In the genomic region with DNA sequence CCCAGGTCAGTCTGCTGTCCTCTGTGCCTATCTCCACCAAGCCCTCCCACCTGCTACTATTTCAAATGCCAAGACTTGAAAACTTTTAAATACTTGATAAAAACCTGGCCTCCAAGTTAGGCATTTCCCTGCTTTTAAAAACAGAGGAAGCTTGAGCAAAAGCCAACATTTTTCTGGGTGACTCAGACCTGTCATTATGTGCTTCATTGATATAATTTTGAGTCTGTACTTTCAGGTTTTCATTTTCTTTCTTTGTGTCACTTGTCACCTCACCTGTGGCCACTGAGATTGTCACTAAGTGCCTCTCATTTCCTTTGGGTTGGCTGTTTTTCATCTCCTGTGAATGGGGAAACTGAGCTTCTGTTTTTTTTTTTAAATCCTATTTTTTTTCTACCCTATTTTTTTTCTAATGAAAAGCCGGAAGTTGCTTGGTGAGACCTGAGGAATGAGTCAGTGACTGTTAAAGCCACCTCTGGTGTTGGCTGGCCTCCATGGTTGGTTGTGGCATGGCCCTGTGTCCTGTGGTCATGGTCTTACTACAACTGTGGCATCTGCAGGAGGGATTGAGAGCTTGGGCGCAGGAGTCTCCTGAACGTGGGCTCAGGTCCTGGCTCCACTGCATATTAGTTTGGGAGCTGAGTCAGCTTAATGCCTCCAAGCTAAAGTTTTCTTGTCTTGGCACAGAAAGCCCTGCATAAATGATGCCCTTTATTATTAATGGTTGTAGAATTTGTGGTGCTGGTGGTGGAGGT, we compare ENCODE assay signal across 8 cellular contexts. TPM values are rescaled to one million over a fixed set of nuclear protein-coding genes. Genes with fewer than 3 reads are reported as not detected.
DNase-seq lines count a peak whose midpoint lies in the region; ATAC-seq and TF ChIP-seq lines count a peak whose summit lies in the region.

No MANE protein-coding gene starts in this region.

- intact Hi-C loops in heart right ventricle (cut with DNase I) (loop anchor here in 3 of 10 donors (5.0 kb wide), 3 partner anchors 35 to 55 kb away; a partner anchor contains a TSS), Right ventricle myocardium inferior (cut with DNase I) (loop anchor here (5.0 kb wide), 1 partner anchor 55 kb away; a partner anchor contains a TSS), esophagus squamous epithelium (cut with DNase I) (no loop called here), stomach (cut with DNase I; ENCODE audit: low total_unique reads) (no loop called here)

- no peak for TF ChIP-seq EP300 in stomach (IDR thresholded peaks at IDR 0.05)

- ATAC-seq in heart right ventricle = peak in 4 of 8 donors; percentile 7 to 29 (median 16)
- ATAC-seq in Right ventricle myocardium inferior = no peak
- peak; percentile 42 for ATAC-seq in SK-N-SH treated with all-trans-retinoic acid at 6 μM for 48 hours
- no peak for ATAC-seq in HG02759 (IDR thresholded peaks at IDR 0.05; ENCODE audit: unreplicated experiment)

- no peak overlapping the region for H3K4me3 ChIP-seq in heart right ventricle
- H3K4me3 ChIP-seq in esophagus squamous epithelium = no peak overlapping the region
- H3K4me3 ChIP-seq in stomach = no peak overlapping the region

- peak overlapping the region in 7 of 10 donors; percentile 18 to 76 (median 68) for H3K27ac ChIP-seq in heart right ventricle
- peak overlapping the region; percentile 30 to 77 (median 49) for H3K27ac ChIP-seq in esophagus squamous epithelium
- peak overlapping the region; percentile 69 to 82 (median 79) for H3K27ac ChIP-seq in stomach

- no peak for TF ChIP-seq CTCF in heart right ventricle (IDR thresholded peaks at IDR 0.05)
- no peak for TF ChIP-seq CTCF in esophagus squamous epithelium (IDR thresholded peaks at IDR 0.05)
- TF ChIP-seq CTCF in stomach (IDR thresholded peaks at IDR 0.05) = no peak

- 71 to 77% methylated on average over 3 of the region's 3 CpGs for WGBS in heart right ventricle, 2 donors
- WGBS in esophagus squamous epithelium, 2 donors = 16 to 31% methylated on average over 3 of the region's 3 CpGs
- 41 to 60% (median 43%) methylated on average over 3 of the region's 3 CpGs for WGBS in stomach, 5 donors

- H3K9me3 ChIP-seq in heart right ventricle (no peaks in the 10 kb centered on the region), esophagus squamous epithelium (no peaks in the 10 kb centered on the region), stomach (no peaks in the 10 kb centered on the region)

- H3K36me3 ChIP-seq in heart right ventricle (no peaks in the 10 kb centered on the region), esophagus squamous epithelium (no peaks in the 10 kb centered on the region), stomach (no peaks in the 10 kb centered on the region)

- H3K4me1 ChIP-seq in heart right ventricle = peaks cover 24 to 97% (median 82%) of the 10 kb centered on the region in 9 donors
- peaks cover 11 to 74% (median 20%) of the 10 kb centered on the region in 3 donors for H3K4me1 ChIP-seq in esophagus squamous epithelium
- H3K4me1 ChIP-seq in stomach = peaks cover 58 to 92% (median 73%) of the 10 kb centered on the region in 4 donors

- DNase-seq in heart right ventricle (no peak), Right ventricle myocardium inferior (ENCODE audit: missing footprints) (no peak), esophagus squamous epithelium (lab: John Stamatoyannopoulos, UW) (no peak), stomach (peak; percentile 69), NCI-H1417 treated with DMSO at 0.1 percent for 48 hours (lab: John Stamatoyannopoulos, UW) (no peak), NCI-H2171 treated with DMSO at 0.1 percent for 48 hours (lab: John Stamatoyannopoulos, UW) (no peak)

- H3K27me3 ChIP-seq in heart right ventricle (no peaks in the 10 kb centered on the region), esophagus squamous epithelium (no peaks in the 10 kb centered on the region), stomach (no peaks in the 10 kb centered on the region)

- no peak for TF ChIP-seq POLR2A in esophagus squamous epithelium (IDR thresholded peaks at IDR 0.05)
- no peak for TF ChIP-seq POLR2A in stomach (IDR thresholded peaks at IDR 0.05)

TF ChIP-seq in SK-N-SH treated with all-trans-retinoic acid at 6 μM for 48 hours, 23 proteins besides CTCF, POLR2A, EP300 and RAD21:
- no peak for TF ChIP-seq RARB (CRISPR knock-in tag; IDR thresholded peaks at IDR 0.05)
- TF ChIP-seq ISL1 (CRISPR knock-in tag; IDR thresholded peaks at IDR 0.05) = peak; percentile 63; the same call in 1 of the 2 replicates

RNA-seq across cellular contexts. Expression of a gene that starts 56.7 kb away (rescaled TPM):
- total RNA-seq in heart right ventricle = 10 to 100 TPM; 31.7 to 45.8 (median 39.1) TPM
- 10 to 100 TPM in 1 of 2 donors, 1 to 10 TPM in 1; 7.5 to 17.8 TPM for polyA plus RNA-seq in heart right ventricle
- 29.8 TPM for total RNA-seq in Right ventricle myocardium inferior
- 10 to 100 TPM in 3 of 4 donors, 1 to 10 TPM in 1; 4.4 to 18.7 (median 15.4) TPM for total RNA-seq in esophagus squamous epithelium
- 100 to 1,000 TPM in 1 of 5 donors, 10 to 100 TPM in 4; 26.8 to 115 (median 70.7) TPM for total RNA-seq in stomach
- polyA plus RNA-seq in stomach = 1 to 10 TPM; 4.0 to 4.5 (median 4.4) TPM
